Comparison of ENCODE assay signal across 1 cellular context in the genomic region with DNA sequence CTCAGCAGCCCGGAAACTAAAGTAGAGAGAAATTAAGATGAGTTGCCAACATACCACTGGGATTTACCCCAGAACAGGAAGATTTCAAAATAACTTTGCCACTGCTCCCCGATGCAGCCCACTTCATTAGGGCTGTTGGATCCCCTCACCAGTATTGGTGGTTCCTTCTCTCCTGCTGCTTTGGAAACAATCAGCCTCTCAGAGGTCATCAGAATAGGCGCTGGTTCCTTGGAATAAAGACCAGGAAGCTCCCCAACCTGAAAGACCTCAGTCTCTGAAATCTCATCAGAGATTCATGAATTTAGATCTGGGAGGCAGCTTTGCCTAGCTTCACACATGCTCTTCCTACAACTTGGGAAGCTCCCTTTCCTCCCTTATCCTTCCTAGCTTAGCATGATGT.
TF ChIP-seq lines count a peak whose summit lies in the region.

No MANE protein-coding gene starts in this region.

TF ChIP-seq in HepG2, 621 proteins besides CTCF, POLR2A, EP300 and RAD21:
- TF ChIP-seq ZNF687 (CRISPR knock-in tag; IDR thresholded peaks at IDR 0.05) (no peak), ATF7 (IDR thresholded peaks at IDR 0.05) (peak; percentile 43), ATF7 (CRISPR knock-in tag; IDR thresholded peaks at IDR 0.05) (no peak)
